18 cellular contexts compared by ENCODE assay signal in genomic region chr2:187550797-187551306, GRCh38. TPM values are rescaled to one million over a fixed set of nuclear protein-coding genes. Genes with fewer than 3 reads are reported as not detected.
DNase-seq lines count a peak whose midpoint lies in the region; ATAC-seq, FAIRE-seq and TF ChIP-seq lines count a peak whose summit lies in the region.
"Had no signal": no experiment of that assay in that cellular context is flagged by ENCODE, and none has a peak within 500 bp of the region (broad histone marks: within the 10 kb centered on the region; RNA-seq: fewer than 3 reads in every experiment).

No MANE protein-coding gene starts in this region.

- H4K20me1 ChIP-seq in IMR-90 (ENCODE audit: insufficient read depth, low read length): peaks cover 4% of the 10 kb centered on the region; the same call in 1 of the 2 replicates
- H4K20me1 ChIP-seq: BLaER1 had no signal

- dilution Hi-C loops in IMR-90 (cut with HindIII; ENCODE audit: low sequenced_read_pairs, unreplicated experiment): no loop called here

- H3K56ac ChIP-seq in IMR-90 (ENCODE audit: extremely low read depth, insufficient read depth, low read length): no peak overlapping the region

- in situ Hi-C loops in IMR-90 (cut with MboI; ENCODE audit: low sequenced_read_pairs): no loop called here

- peak overlapping the region; percentile 71; the same call in 1 of the 2 replicates for H2BK20ac ChIP-seq in IMR-90 (ENCODE audit: low read depth, low read length)

- H3K79me1 ChIP-seq in IMR-90 (ENCODE audit: low read depth in 1 of 2, low read length in 2 of 2): peaks cover 3 to 21% of the 10 kb centered on the region in 2 experiments; a peak in 2 of 4 replicates

- H3K9me1 ChIP-seq in IMR-90 (ENCODE audit: insufficient read depth, low read length): 0 out of 2 replicates have a peak, but pooled peaks cover 2% of the 10 kb centered on the region

- no peak overlapping the region for H2AK9ac ChIP-seq in IMR-90 (replicated peaks; ENCODE audit: low read depth, low read length, poor library complexity)

- CTCF ChIA-PET in IMR-90 (lab: Yijun Ruan, JAX): interaction anchor here (1.4 to 2.4 kb wide), 2 partner anchors 18 to 51 kb away, joined by 3 to 9 read pairs; no protein-coding TSS in a partner anchor

- no peaks in the 10 kb centered on the region for H3K9me3 ChIP-seq in IMR-90 (ENCODE audit: control insufficient read depth, insufficient read depth, low read length)
- no peaks in the 10 kb centered on the region for H3K9me3 ChIP-seq in liver (ENCODE audit: control insufficient read depth in 4 of 4, low read length in 3 of 4)
- H3K9me3 ChIP-seq in subcutaneous abdominal adipose tissue (ENCODE audit: control insufficient read depth in 5 of 5, low read length in 5 of 5): no peaks in the 10 kb centered on the region
- H3K9me3 ChIP-seq: SK-N-SH had no signal

- peak overlapping the region; percentile 70 for H4K5ac ChIP-seq in IMR-90 (ENCODE audit: low read depth, low read length)

- H4K91ac ChIP-seq in IMR-90 (ENCODE audit: insufficient read depth, low read depth, low read length): peak overlapping the region; percentile 11; the same call in 1 of the 2 replicates

- peak overlapping the region; percentile 90 for H2BK5ac ChIP-seq in IMR-90 (ENCODE audit: low read depth, low read length, poor library complexity, severe bottlenecking)

- TF ChIP-seq RAD21 in IMR-90 (IDR thresholded peaks at IDR 0.05; ENCODE audit: low read length) (no peak), liver (IDR thresholded peaks at IDR 0.05) (no peak)

- H3K14ac ChIP-seq in IMR-90 (replicated peaks; ENCODE audit: low read depth, low read length): peak overlapping the region; percentile 87

- H2BK15ac ChIP-seq in IMR-90 (ENCODE audit: low read depth, low read length): peak overlapping the region; percentile 85; the same call in 2 of the 3 replicates

- H4K8ac ChIP-seq in IMR-90 (ENCODE audit: low read depth in 2 of 2, low read length in 2 of 2): peak overlapping the region in 1 of 2 experiments; percentile 58

- DNase-seq in IMR-90 (no peak), cardiac fibroblast (ENCODE audit: low read depth in 2 of 2) (no peak), HTR-8/SVneo (ENCODE audit: insufficient read length, low spot score) (no peak), sciatic nerve (ENCODE audit: low spot score) (no peak), NCI-H446 treated with DMSO at 0.1 percent for 48 hours (lab: John Stamatoyannopoulos, UW) (no peak)
- DNase-seq: activated CD8-positive, alpha-beta T cell treated with anti-CD3 and anti-CD28 coated beads, Interleukin-2, amount 10 ng/mL, durations not matched to agents 7 days and 5 days; activated effector memory CD4-positive, alpha-beta T cell treated with anti-CD3 and anti-CD28 coated beads, Interleukin-2, amount 50 U/mL, for 16 hours; effector CD8-positive, alpha-beta T cell; NCI-H1417 treated with DMSO at 0.1 percent for 48 hours; SK-N-SH; stimulated activated CD4-positive, alpha-beta T cell treated with anti-CD3 and anti-CD28 coated beads, Interleukin-4, amount 100 ng/mL, for 24 hours had no signal

- H3K4ac ChIP-seq in IMR-90 (ENCODE audit: low read depth, low read length): peak overlapping the region; percentile 40; the same call in 1 of the 2 replicates

- no peak for ATAC-seq in IMR-90 (ENCODE audit: low read depth)
- no peak for ATAC-seq in sciatic nerve
- no peak for ATAC-seq in GM18519 (IDR thresholded peaks at IDR 0.05; ENCODE audit: low FRiP score, unreplicated experiment)
- ATAC-seq: activated CD8-positive, alpha-beta T cell treated with anti-CD3 and anti-CD28 coated beads, Interleukin-2, amount 10 ng/mL, durations not matched to agents 7 days and 5 days; HCT116 had no signal

- H3K27me3 ChIP-seq in IMR-90 (ENCODE audit: control insufficient read depth, insufficient read depth, low read length) (no peaks in the 10 kb centered on the region), liver (ENCODE audit: control insufficient read depth in 4 of 4, insufficient read depth in 4 of 4, low read length in 3 of 4) (no peaks in the 10 kb centered on the region), subcutaneous abdominal adipose tissue (ENCODE audit: control insufficient read depth in 5 of 5, insufficient read depth in 4 of 5, low read length in 5 of 5) (no peaks in the 10 kb centered on the region)
- H3K27me3 ChIP-seq: BLaER1 had no signal

- H3K23ac ChIP-seq in IMR-90 (ENCODE audit: low read depth, low read length): peak overlapping the region; percentile 90; the same call in 1 of the 2 replicates

- H3K4me1 ChIP-seq in IMR-90 (ENCODE audit: control insufficient read depth, insufficient read depth, low read length) (peaks cover 5% of the 10 kb centered on the region), liver (ENCODE audit: control insufficient read depth in 4 of 4, insufficient read depth in 4 of 4, low read length in 3 of 4) (peaks cover 7 to 36% (median 9%) of the 10 kb centered on the region in 4 donors), subcutaneous abdominal adipose tissue (ENCODE audit: control insufficient read depth in 5 of 5, insufficient read depth in 5 of 5, low read length in 5 of 5) (peaks cover 0 to 12% (median 9%) of the 10 kb centered on the region in 5 donors)

- TF ChIP-seq POLR2A in IMR-90 (IDR thresholded peaks at IDR 0.05; ENCODE audit: low read depth, low read length): no peak

- H3K9ac ChIP-seq in IMR-90 (ENCODE audit: low read depth, low read length): peak overlapping the region; percentile 38; the same call in 1 of the 2 replicates
- H3K9ac ChIP-seq in liver (ENCODE audit: low read depth in 1 of 2, low read length in 2 of 2): peak overlapping the region in 1 of 2 donors; percentile 100
- no peak overlapping the region for H3K9ac ChIP-seq in subcutaneous abdominal adipose tissue (ENCODE audit: low read length in 5 of 5)
- H3K9ac ChIP-seq: BLaER1, KMS-11, SK-N-SH had no signal

- H2AK5ac ChIP-seq in IMR-90 (ENCODE audit: low read depth, low read length): peak overlapping the region; percentile 88

- H3K36me3 ChIP-seq in IMR-90 (ENCODE audit: control insufficient read depth, insufficient read depth, low read length) (peaks cover 4% of the 10 kb centered on the region), liver (ENCODE audit: control insufficient read depth in 4 of 4, insufficient read depth in 3 of 4, low read depth in 1 of 4, low read length in 3 of 4) (peaks cover 0 to 3% (median 0%) of the 10 kb centered on the region in 4 donors), subcutaneous abdominal adipose tissue (ENCODE audit: control insufficient read depth in 5 of 5, insufficient read depth in 5 of 5, low read length in 5 of 5) (no peaks in the 10 kb centered on the region)
- H3K36me3 ChIP-seq: BLaER1 had no signal

- TF ChIP-seq CTCF in IMR-90 (conservative IDR thresholded peaks at IDR 0.05; ENCODE audit: low read depth, low read length): no peak
- no peak for TF ChIP-seq CTCF in cardiac fibroblast (IDR thresholded peaks at IDR 0.05; ENCODE audit: low read depth, low read length)
- no peak for TF ChIP-seq CTCF in liver (IDR thresholded peaks at IDR 0.05; ENCODE audit: low read depth, low read length, missing input control)

- H3K27ac ChIP-seq in IMR-90 (ENCODE audit: insufficient read depth, low read length) (peak overlapping the region; percentile 77), liver (ENCODE audit: low read depth in 1 of 2, low read length in 2 of 2) (peak overlapping the region; percentile 93 to 95), subcutaneous abdominal adipose tissue (ENCODE audit: low read depth, low read length) (peak overlapping the region; percentile 42)
- H3K27ac ChIP-seq: BLaER1, KMS-11 had no signal

- peak overlapping the region; percentile 82; the same call in 1 of the 2 replicates for H3K18ac ChIP-seq in IMR-90 (ENCODE audit: low read depth, low read length)

- H2BK120ac ChIP-seq in IMR-90 (ENCODE audit: low read depth, low read length): peak overlapping the region; percentile 59; the same call in 1 of the 2 replicates

- peak overlapping the region; percentile 92 for H3K4me2 ChIP-seq in IMR-90 (ENCODE audit: low read depth, low read length)
- H3K4me2 ChIP-seq: BLaER1, KMS-11, SK-N-SH had no signal

- H3K4me3 ChIP-seq in IMR-90 (ENCODE audit: insufficient read depth, low read depth, low read length) (peak overlapping the region; percentile 16; the same call in 1 of the 2 replicates), cardiac fibroblast (replicated peaks in 1 of 2; ENCODE audit: low read depth in 2 of 2, low read length in 2 of 2) (peak overlapping the region; percentile 2 to 68), liver (ENCODE audit: low read depth in 1 of 3, low read length in 3 of 3) (peak overlapping the region; percentile 36 to 91 (median 44)), subcutaneous abdominal adipose tissue (ENCODE audit: low read depth in 1 of 5, low read length in 5 of 5) (peak overlapping the region in 4 of 5 donors; percentile 22 to 43 (median 28))
- H3K4me3 ChIP-seq: BLaER1 had no signal

- FAIRE-seq in HTR-8/SVneo (lab: Jason Lieb, UNC): no peak
- FAIRE-seq: keratinocyte had no signal

- POLR2A ChIA-PET in IMR-90 (lab: Charles Lee; ENCODE audit: unreplicated experiment): interaction anchor here (0.6 kb wide), 1 partner anchor 15 kb away, joined by 3 read pairs; no protein-coding TSS in a partner anchor

- no TSS peak for BruUV-seq in IMR-90 (replicated peaks; lab: Mats Ljungman, UMichigan)

- intact Hi-C loops in IMR-90 (cut with micrococcal nuclease): no loop called here
- intact Hi-C loops in sciatic nerve (cut with DNase I): no loop called here

- H2AFZ ChIP-seq in IMR-90 (replicated peaks; ENCODE audit: low read length, poor library complexity): no peak overlapping the region

- no CpG with 5 or more reads among the region's 1 CpG for WGBS in IMR-90 (ENCODE audit: extremely low coverage in 2 of 2, insufficient read length in 1 of 2), 2 experiments
- 27% methylated on average over 1 of the region's 1 CpG for WGBS in liver

TF ChIP-seq in IMR-90, 13 proteins besides CTCF, POLR2A, EP300 and RAD21 (continues in another document):
- TF ChIP-seq RCOR1 (IDR thresholded peaks at IDR 0.05; ENCODE audit: insufficient replicate concordance, low read length) (no peak), NFE2L2 (IDR thresholded peaks at IDR 0.05; ENCODE audit: low read depth, low read length) (no peak), FOS (IDR thresholded peaks at IDR 0.05; ENCODE audit: low read depth, low read length) (no peak), SMC3 (IDR thresholded peaks at IDR 0.05; ENCODE audit: low read depth, low read length) (no peak)

RNA-seq across cellular contexts. Expression of gene TFPI, which starts 3.4 kb away (rescaled TPM):
- total RNA-seq in IMR-90 (2012; rRNA removed): 83.0 and 93.9 TPM in 2 replicates
- polyA plus RNA-seq in IMR-90 (2012; rRNA removed): 25.6 and 33.9 TPM in 2 replicates
- polyA plus RNA-seq in IMR-90 (2012; cell fraction: cytosol; rRNA removed): 5.4 and 6.5 TPM in 2 replicates
- 2.1 and 22.1 TPM in 2 replicates for polyA plus RNA-seq in IMR-90 (2012; cell fraction: nucleus; rRNA removed; ENCODE audit: low replicate concordance)
- total RNA-seq in liver: 100 to 1,000 TPM; 109 to 152 TPM
- 100 to 1,000 TPM in 1 of 2 donors, 10 to 100 TPM in 1; 55.8 to 211 TPM for polyA plus RNA-seq in liver
- total RNA-seq in sciatic nerve: 106 TPM
- total RNA-seq: activated CD8-positive, alpha-beta T cell treated with anti-CD3 and anti-CD28 coated beads, Interleukin-2, amount 10 ng/mL, durations not matched to agents 7 days and 5 days had no signal

Comparison
In these comparisons a context has a peak if more than half of its experiments do, and no peak if none do; other contexts are left out.
1. H3K27ac ChIP-seq: peak in every context shown above with its lines; median percentile 94 in liver; 77 in IMR-90; 42 in subcutaneous abdominal adipose tissue.